11 cellular contexts compared by ENCODE assay signal in genomic region chr9:4344946-4345345, GRCh38. TPM values are rescaled to one million over a fixed set of nuclear protein-coding genes. Genes with fewer than 3 reads are reported as not detected.
DNase-seq lines count a peak whose midpoint lies in the region; ATAC-seq and TF ChIP-seq lines count a peak whose summit lies in the region.
"Had no signal": no experiment of that assay in that cellular context is flagged by ENCODE, and none has a peak within 500 bp of the region (broad histone marks: within the 10 kb centered on the region; RNA-seq: fewer than 3 reads in every experiment).

No MANE protein-coding gene starts in this region.

- TF ChIP-seq CTCF in ascending aorta (IDR thresholded peaks at IDR 0.05), result no peak

- H3K36me3 ChIP-seq in ascending aorta, result no peaks in the 10 kb centered on the region

- no peaks in the 10 kb centered on the region for H3K9me3 ChIP-seq in ascending aorta

- no peaks in the 10 kb centered on the region for H3K9me3 Mint-ChIP-seq in activated T-cell treated with anti-CD3 and anti-CD28 coated beads, Interleukin-2, amount 50 U/mL, for 72 hours
- no peaks in the 10 kb centered on the region for H3K9me3 Mint-ChIP-seq in stimulated activated effector memory CD8-positive, alpha-beta T cell treated with anti-CD3 and anti-CD28 coated beads, Interleukin-12 subunit alpha, Interleukin-12 subunit beta, amount 100 ng/mL, for 72 hours

- no peaks in the 10 kb centered on the region for H3K4me1 ChIP-seq in ascending aorta

- peak overlapping the region; percentile 39 for H3K27ac Mint-ChIP-seq in activated T-cell treated with anti-CD3 and anti-CD28 coated beads, Interleukin-2, amount 50 U/mL, for 72 hours
- peak overlapping the region; percentile 24 for H3K27ac Mint-ChIP-seq in stimulated activated effector memory CD8-positive, alpha-beta T cell treated with anti-CD3 and anti-CD28 coated beads, Interleukin-12 subunit alpha, Interleukin-12 subunit beta, amount 100 ng/mL, for 72 hours

- H3K36me3 Mint-ChIP-seq in activated T-cell treated with anti-CD3 and anti-CD28 coated beads, Interleukin-2, amount 50 U/mL, for 72 hours (ENCODE audit: insufficient read depth in 2 of 2), result peaks cover 0 to 3% of the 10 kb centered on the region in 2 donors
- no peaks in the 10 kb centered on the region for H3K36me3 Mint-ChIP-seq in stimulated activated effector memory CD8-positive, alpha-beta T cell treated with anti-CD3 and anti-CD28 coated beads, Interleukin-12 subunit alpha, Interleukin-12 subunit beta, amount 100 ng/mL, for 72 hours

- peak overlapping the region; percentile 15 to 49 for H3K4me3 Mint-ChIP-seq in activated T-cell treated with anti-CD3 and anti-CD28 coated beads, Interleukin-2, amount 50 U/mL, for 72 hours
- peak overlapping the region; percentile 7 for H3K4me3 Mint-ChIP-seq in stimulated activated effector memory CD8-positive, alpha-beta T cell treated with anti-CD3 and anti-CD28 coated beads, Interleukin-12 subunit alpha, Interleukin-12 subunit beta, amount 100 ng/mL, for 72 hours

- H3K4me1 Mint-ChIP-seq in activated T-cell treated with anti-CD3 and anti-CD28 coated beads, Interleukin-2, amount 50 U/mL, for 72 hours (ENCODE audit: low read depth), result peaks cover 14% of the 10 kb centered on the region
- H3K4me1 Mint-ChIP-seq in stimulated activated effector memory CD8-positive, alpha-beta T cell treated with anti-CD3 and anti-CD28 coated beads, Interleukin-12 subunit alpha, Interleukin-12 subunit beta, amount 100 ng/mL, for 72 hours, result peaks cover 16% of the 10 kb centered on the region

- H3K4me3 ChIP-seq in ascending aorta, result no peak overlapping the region

- H3K27ac ChIP-seq in ascending aorta, result no peak overlapping the region
- H3K27ac ChIP-seq: KMS-11 had no signal

- H3K27me3 ChIP-seq in ascending aorta, result no peaks in the 10 kb centered on the region

- intact Hi-C loops in ascending aorta (cut with DNase I), result no loop called here

- DNase-seq in activated T-cell treated with anti-CD3 and anti-CD28 coated beads for 24 hours (ENCODE audit: low read depth) (peak; percentile 4), iris pigment epithelial cell (ENCODE audit: low read depth) (peak; percentile 47), medulla oblongata (ENCODE audit: extremely low spot score) (no peak), ascending aorta (ENCODE audit: low spot score in 2 of 2) (no peak), NCI-H2227 treated with DMSO at 0.1 percent for 48 hours (lab: John Stamatoyannopoulos, UW) (no peak)
- no peak for DNase-seq in activated T-cell treated with anti-CD3 and anti-CD28 coated beads, Interleukin-2, amount 50 U/mL, for 1 hour
- peak; percentile 57 to 62 for DNase-seq in activated T-cell treated with anti-CD3 and anti-CD28 coated beads, Interleukin-2, amount 50 U/mL, for 72 hours
- DNase-seq in stimulated activated effector memory CD8-positive, alpha-beta T cell treated with anti-CD3 and anti-CD28 coated beads, Interleukin-12 subunit alpha, Interleukin-12 subunit beta, amount 100 ng/mL, for 72 hours (ENCODE audit: low spot score in 2 of 2), result no peak
- DNase-seq: DND-41, NCI-H1930 had no signal

- ATAC-seq in activated T-cell treated with anti-CD3 and anti-CD28 coated beads, Interleukin-2, amount 50 U/mL, for 72 hours (replicated peaks in 1 of 2), result peak; percentile 99 to 100
- ATAC-seq in stimulated activated effector memory CD8-positive, alpha-beta T cell treated with anti-CD3 and anti-CD28 coated beads, Interleukin-12 subunit alpha, Interleukin-12 subunit beta, amount 100 ng/mL, for 72 hours, result peak; percentile 99

- peaks cover 12% of the 10 kb centered on the region for H3K27me3 Mint-ChIP-seq in activated T-cell treated with anti-CD3 and anti-CD28 coated beads, Interleukin-2, amount 50 U/mL, for 72 hours (ENCODE audit: low read depth)

RNA-seq across cellular contexts. Expression of gene GLIS3, which starts 45.1 kb away (rescaled TPM):
- under 1 TPM; 0.49 to 0.53 TPM for total RNA-seq in activated T-cell treated with anti-CD3 and anti-CD28 coated beads, Interleukin-2, amount 50 U/mL, for 72 hours
- 11.9 TPM for total RNA-seq in ascending aorta

Comparison
In these comparisons a context has a peak if more than half of its experiments do, and no peak if none do; other contexts are left out.
1. DNase-seq: peak in activated T-cell treated with anti-CD3 and anti-CD28 coated beads for 24 hours (single experiment), activated T-cell treated with anti-CD3 and anti-CD28 coated beads, Interleukin-2, amount 50 U/mL, for 72 hours (2 of 2) and iris pigment epithelial cell (single experiment); none in activated T-cell treated with anti-CD3 and anti-CD28 coated beads, Interleukin-2, amount 50 U/mL, for 1 hour (single experiment), stimulated activated effector memory CD8-positive, alpha-beta T cell treated with anti-CD3 and anti-CD28 coated beads, Interleukin-12 subunit alpha, Interleukin-12 subunit beta, amount 100 ng/mL, for 72 hours (0 of 2), medulla oblongata (single experiment), ascending aorta (0 of 2) and NCI-H2227 treated with DMSO at 0.1 percent for 48 hours (single experiment).